In genomic region chr1:193068013-193068412, GRCh38 we compare ENCODE assay signal across 22 cellular contexts. TPM values are rescaled to one million over a fixed set of nuclear protein-coding genes. Genes with fewer than 3 reads are reported as not detected.
DNase-seq lines count a peak whose midpoint lies in the region; ATAC-seq, FAIRE-seq and TF ChIP-seq lines count a peak whose summit lies in the region.
"Had no signal": no experiment of that assay in that cellular context is flagged by ENCODE, and none has a peak within 500 bp of the region (broad histone marks: within the 10 kb centered on the region; RNA-seq: fewer than 3 reads in every experiment).

No MANE protein-coding gene starts in this region.

- no peaks in the 10 kb centered on the region for H3K9me3 ChIP-seq in CD4-positive, alpha-beta T cell (ENCODE audit: control insufficient read depth, low read length)
- H3K9me3 ChIP-seq: Caco-2, tibial nerve had no signal

- H3K4me3 Mint-ChIP-seq in CD4-positive, alpha-beta T cell: no peak overlapping the region
- H3K4me3 Mint-ChIP-seq in WTC11: no peak overlapping the region
- H3K4me3 Mint-ChIP-seq: neural progenitor cell had no signal

- TF ChIP-seq CTCF in CD4-positive, alpha-beta T cell (IDR thresholded peaks at IDR 0.05): no peak
- no peak for TF ChIP-seq CTCF in WTC11 (IDR thresholded peaks at IDR 0.05)

- peak; percentile 35 for FAIRE-seq in GM19239 (lab: Jason Lieb, UNC)
- FAIRE-seq: colon had no signal

- peaks cover 24% of the 10 kb centered on the region for H3K36me3 Mint-ChIP-seq in CD4-positive, alpha-beta T cell (ENCODE audit: low read depth)
- peaks cover 4% of the 10 kb centered on the region; the same call in 1 of the 2 replicates for H3K36me3 Mint-ChIP-seq in WTC11

- ATAC-seq in CD4-positive, alpha-beta T cell (ENCODE audit: poor library complexity): no peak
- ATAC-seq in WTC11 (no peak), GM18870 (IDR thresholded peaks at IDR 0.05; ENCODE audit: unreplicated experiment) (no peak), GM21528 (IDR thresholded peaks at IDR 0.05; ENCODE audit: low FRiP score, unreplicated experiment) (no peak), GM21717 (IDR thresholded peaks at IDR 0.05; ENCODE audit: unreplicated experiment) (no peak)
- ATAC-seq: HCT116, left cardiac atrium had no signal

- intact Hi-C loops in CD4-positive, alpha-beta T cell (cut with DNase I, micrococcal nuclease): no loop called here

- no peak overlapping the region for H3K27ac ChIP-seq in CD4-positive, alpha-beta T cell (ENCODE audit: low read depth, low read length)
- H3K27ac ChIP-seq: neural progenitor cell, tibial nerve had no signal

- POLR2A ChIA-PET in CD4-positive, alpha-beta T cell (lab: Charles Lee): no interaction called here
- POLR2A ChIA-PET in WTC11 (lab: Charles Lee): no interaction called here

- DNase-seq in CD4-positive, alpha-beta T cell: no peak
- DNase-seq in GM19239 (ENCODE audit: insufficient read length, low spot score) (no peak), WTC11 (ENCODE audit: low spot score) (no peak), myocyte (ENCODE audit: low read depth) (peak; percentile 10)
- DNase-seq: activated T-cell treated with anti-CD3 and anti-CD28 coated beads for 4 hours; Caco-2; DND-41; glutamatergic neuron; left cardiac atrium; NCI-H1417; NCI-H2171; NCI-H524 treated with DMSO at 0.1 percent for 48 hours; stimulated activated naive CD4-positive, alpha-beta T cell had no signal

- CTCF ChIA-PET in CD4-positive, alpha-beta T cell (lab: Charles Lee): interaction anchor here (1.2 kb wide), 1 partner anchor 43 kb away, joined by 3 read pairs; no protein-coding TSS in a partner anchor
- CTCF ChIA-PET in WTC11 (lab: Charles Lee): no interaction called here

- H3K27ac Mint-ChIP-seq in CD4-positive, alpha-beta T cell: peak overlapping the region; percentile 65
- peak overlapping the region; percentile 58; the same call in 1 of the 2 replicates for H3K27ac Mint-ChIP-seq in WTC11
- H3K27ac Mint-ChIP-seq: activated naive CD4-positive, alpha-beta T cell treated with anti-CD3 and anti-CD28 coated beads, Interleukin-2, amount 50 U/mL, for 72 hours; neural progenitor cell; progenitor cell of endocrine pancreas had no signal

- no peaks in the 10 kb centered on the region for H3K9me3 Mint-ChIP-seq in CD4-positive, alpha-beta T cell
- H3K9me3 Mint-ChIP-seq in WTC11: no peaks in the 10 kb centered on the region

- no peaks in the 10 kb centered on the region for H3K27me3 Mint-ChIP-seq in CD4-positive, alpha-beta T cell
- H3K27me3 Mint-ChIP-seq in WTC11 (ENCODE audit: low read depth): no peaks in the 10 kb centered on the region
- H3K27me3 Mint-ChIP-seq: progenitor cell of endocrine pancreas had no signal

- H3K4me1 Mint-ChIP-seq in CD4-positive, alpha-beta T cell (ENCODE audit: low read depth): peaks cover 72% of the 10 kb centered on the region
- peaks cover 22% of the 10 kb centered on the region for H3K4me1 Mint-ChIP-seq in WTC11

- H3K27me3 ChIP-seq in CD4-positive, alpha-beta T cell (ENCODE audit: control insufficient read depth, insufficient read depth, low read length): no peaks in the 10 kb centered on the region
- H3K27me3 ChIP-seq: neural progenitor cell, tibial nerve had no signal

TF ChIP-seq in WTC11, 78 proteins besides CTCF, POLR2A, EP300 and RAD21:
- no peak for TF ChIP-seq ESRRA (CRISPR knock-in tag; IDR thresholded peaks at IDR 0.05; ENCODE audit: borderline replicate concordance)
- TF ChIP-seq GRHL2 (CRISPR knock-in tag; IDR thresholded peaks at IDR 0.05; ENCODE audit: insufficient replicate concordance, severe bottlenecking): no peak
- no peak for TF ChIP-seq ZNF232 (CRISPR knock-in tag; IDR thresholded peaks at IDR 0.05)
- TF ChIP-seq ATF2 (CRISPR knock-in tag; IDR thresholded peaks at IDR 0.05; ENCODE audit: borderline replicate concordance, low read depth): no peak
- no peak for TF ChIP-seq RELA (CRISPR knock-in tag; IDR thresholded peaks at IDR 0.05; ENCODE audit: borderline replicate concordance)
- TF ChIP-seq, protein P1, sequence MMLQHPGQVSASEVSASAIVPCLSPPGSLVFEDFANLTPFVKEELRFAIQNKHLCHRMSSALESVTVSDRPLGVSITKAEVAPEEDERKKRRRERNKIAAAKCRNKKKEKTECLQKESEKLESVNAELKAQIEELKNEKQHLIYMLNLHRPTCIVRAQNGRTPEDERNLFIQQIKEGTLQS (CRISPR knock-in tag; conservative IDR thresholded peaks at IDR 0.05): no peak
- no peak for TF ChIP-seq ZNF423 (CRISPR knock-in tag; IDR thresholded peaks at IDR 0.05)
- no peak for TF ChIP-seq SMAD3 (CRISPR knock-in tag; IDR thresholded peaks at IDR 0.05; ENCODE audit: borderline replicate concordance)
- TF ChIP-seq ETV6 (CRISPR knock-in tag; IDR thresholded peaks at IDR 0.05): no peak
TF ChIP-seq in WTC11: peak in this region for 0.

RNA-seq across cellular contexts. Expression of gene RO60, which starts 8.6 kb away (rescaled TPM):
- total RNA-seq in CD4-positive, alpha-beta T cell: 10 to 100 TPM; 46.1 to 46.3 TPM
- total RNA-seq in WTC11 (2021) (79.9 to 86.4 TPM (median 84.7 TPM) in 3 replicates), myocyte (82.5 and 98.1 TPM in 2 replicates)
- polyA plus RNA-seq in myocyte (2012): 12.0 TPM

RNA-seq across cellular contexts. Expression of gene UCHL5, which starts 8.9 kb away (rescaled TPM):
- 10 to 100 TPM; 16.4 to 19.2 TPM for total RNA-seq in CD4-positive, alpha-beta T cell
- total RNA-seq in WTC11 (2021) (31.6 to 41.5 TPM (median 32.8 TPM) in 3 replicates), myocyte (37.4 and 48.3 TPM in 2 replicates)
- 16.2 TPM for polyA plus RNA-seq in myocyte (2012)

RNA-seq across cellular contexts. Expression of gene GLRX2, which starts 37.2 kb away (rescaled TPM):
- 1 to 10 TPM; 4.3 to 5.5 TPM for total RNA-seq in CD4-positive, alpha-beta T cell
- total RNA-seq in WTC11 (2021) (8.4 to 9.9 TPM (median 8.6 TPM) in 3 replicates), myocyte (13.9 and 28.8 TPM in 2 replicates)
- polyA plus RNA-seq in myocyte (2012): 27.5 TPM

RNA-seq across cellular contexts. Expression of gene CDC73, which starts 53.8 kb away (rescaled TPM):
- 10 to 100 TPM; 65.4 to 66.5 TPM for total RNA-seq in CD4-positive, alpha-beta T cell
- total RNA-seq in WTC11 (2021) (50.7 to 57.1 TPM (median 51.6 TPM) in 3 replicates), myocyte (29.2 and 35.0 TPM in 2 replicates)
- 29.8 TPM for polyA plus RNA-seq in myocyte (2012)
